In genomic region chr17:78777886-78778285, GRCh38 we compare ENCODE assay signal across 13 cellular contexts. TPM values are rescaled to one million over a fixed set of nuclear protein-coding genes. Genes with fewer than 3 reads are reported as not detected.
A peak's percentile ranks its signal among the peaks of the same experiment; 100 is the strongest.
DNase-seq lines count a peak whose midpoint lies in the region; ATAC-seq and TF ChIP-seq lines count a peak whose summit lies in the region.
"Had no signal": no experiment of that assay in that cellular context is flagged by ENCODE, and none has a peak within 500 bp of the region (broad histone marks: within the 10 kb centered on the region; RNA-seq: fewer than 3 reads in every experiment).

No MANE protein-coding gene starts in this region.

- DNase-seq in activated naive CD4-positive, alpha-beta T cell treated with Interleukin-2 at 50 U/mL for 16 hours = peak; percentile 28
- no peak for DNase-seq in activated naive CD4-positive, alpha-beta T cell treated with anti-CD3 and anti-CD28 coated beads, Interleukin-2, amount 50 U/mL, for 16 hours
- DNase-seq in activated CD8-positive, alpha-beta T cell treated with anti-CD3 and anti-CD28 coated beads for 36 hours = peak; percentile 56
- DNase-seq in memory B cell (ENCODE audit: low spot score in 2 of 2) (no peak), MV-4-11 (lab: John Stamatoyannopoulos, UW) (no peak), NCI-H2081 (lab: John Stamatoyannopoulos, UW) (no peak)
- DNase-seq in activated CD4-positive, CD25-positive, alpha-beta regulatory T cell treated with anti-CD3 and anti-CD28 coated beads, Interleukin-2, amount 50 U/mL, for 72 hours = no peak
- DNase-seq: brain microvascular endothelial cell, NCI-H187, NCI-H510A treated with DMSO at 0.1 percent for 48 hours, PC-3, psoas muscle had no signal

- H3K4me3 Mint-ChIP-seq in activated CD8-positive, alpha-beta T cell treated with anti-CD3 and anti-CD28 coated beads for 36 hours = peak overlapping the region; percentile 57
- peak overlapping the region; percentile 72 for H3K4me3 Mint-ChIP-seq in memory B cell

- POLR2A ChIA-PET in activated CD8-positive, alpha-beta T cell treated with anti-CD3 and anti-CD28 coated beads for 36 hours (lab: Charles Lee) = interaction anchor here (0.6 to 1.8 kb wide), 6 partner anchors 9 to 51 kb away, joined by 3 to 6 read pairs (median 4); no protein-coding TSS in a partner anchor

- peaks cover 39% of the 10 kb centered on the region for H3K4me1 Mint-ChIP-seq in activated CD8-positive, alpha-beta T cell treated with anti-CD3 and anti-CD28 coated beads for 36 hours (ENCODE audit: low read depth)
- peaks cover 33% of the 10 kb centered on the region for H3K4me1 Mint-ChIP-seq in memory B cell

- intact Hi-C loops in activated CD8-positive, alpha-beta T cell treated with anti-CD3 and anti-CD28 coated beads for 36 hours (cut with micrococcal nuclease) = loop anchor here (2.0 to 5.0 kb wide), 2 partner anchors 29 to 51 kb away; no protein-coding TSS in a partner anchor

- TF ChIP-seq CTCF in activated CD8-positive, alpha-beta T cell treated with anti-CD3 and anti-CD28 coated beads for 36 hours (IDR thresholded peaks at IDR 0.05) = no peak

- CTCF ChIA-PET in activated CD8-positive, alpha-beta T cell treated with anti-CD3 and anti-CD28 coated beads for 36 hours (lab: Charles Lee) = interaction anchor here (1.6 kb wide), 1 partner anchor 8 kb away, joined by 3 read pairs; no protein-coding TSS in a partner anchor

- no peaks in the 10 kb centered on the region for H3K27me3 Mint-ChIP-seq in activated CD8-positive, alpha-beta T cell treated with anti-CD3 and anti-CD28 coated beads for 36 hours
- H3K27me3 Mint-ChIP-seq in memory B cell = no peaks in the 10 kb centered on the region

- peak overlapping the region; percentile 99 for H3K27ac Mint-ChIP-seq in activated CD8-positive, alpha-beta T cell treated with anti-CD3 and anti-CD28 coated beads for 36 hours
- H3K27ac Mint-ChIP-seq in memory B cell = peak overlapping the region; percentile 94

- H3K36me3 Mint-ChIP-seq in activated CD8-positive, alpha-beta T cell treated with anti-CD3 and anti-CD28 coated beads for 36 hours (ENCODE audit: low read depth) = peaks cover 28% of the 10 kb centered on the region
- H3K36me3 Mint-ChIP-seq in memory B cell = peaks cover 2% of the 10 kb centered on the region

- no peaks in the 10 kb centered on the region for H3K9me3 Mint-ChIP-seq in activated CD8-positive, alpha-beta T cell treated with anti-CD3 and anti-CD28 coated beads for 36 hours
- no peaks in the 10 kb centered on the region for H3K9me3 Mint-ChIP-seq in memory B cell

- peak; percentile 2 for ATAC-seq in activated CD8-positive, alpha-beta T cell treated with anti-CD3 and anti-CD28 coated beads for 36 hours
- no peak for ATAC-seq in memory B cell (ENCODE audit: low read depth)
- ATAC-seq in GM18909 (IDR thresholded peaks at IDR 0.05; ENCODE audit: poor library complexity, unreplicated experiment) = no peak
- ATAC-seq: PC-3, psoas muscle had no signal

RNA-seq across cellular contexts. Expression of gene CYTH1, which starts 4.2 kb away (rescaled TPM):
- total RNA-seq in activated CD8-positive, alpha-beta T cell treated with anti-CD3 and anti-CD28 coated beads for 36 hours = 10 to 100 TPM; 95.1 to 96.0 TPM

Comparison
In these comparisons a context has a peak if more than half of its experiments do, and no peak if none do; other contexts are left out.
1. DNase-seq: peak in activated naive CD4-positive, alpha-beta T cell treated with Interleukin-2 at 50 U/mL for 16 hours (single experiment) and activated CD8-positive, alpha-beta T cell treated with anti-CD3 and anti-CD28 coated beads for 36 hours (single experiment); none in activated naive CD4-positive, alpha-beta T cell treated with anti-CD3 and anti-CD28 coated beads, Interleukin-2, amount 50 U/mL, for 16 hours (single experiment), memory B cell (0 of 2), MV-4-11 (single experiment), activated CD4-positive, CD25-positive, alpha-beta regulatory T cell treated with anti-CD3 and anti-CD28 coated beads, Interleukin-2, amount 50 U/mL, for 72 hours (single experiment) and NCI-H2081 (0 of 2).